Comparison of ENCODE assay signal across 1 cellular context in genomic region chr6:168129292-168130167, GRCh38.
TF ChIP-seq lines count a peak whose summit lies in the region.

No MANE protein-coding gene starts in this region.

TF ChIP-seq in H1, 55 proteins besides CTCF, POLR2A, EP300 and RAD21:
- TF ChIP-seq CTBP2 (IDR thresholded peaks at IDR 0.05; ENCODE audit: borderline replicate concordance, insufficient read depth, insufficient read length, low read length) (no peak), KDM4A (IDR thresholded peaks at IDR 0.05; ENCODE audit: low read depth, low read length, severe bottlenecking) (no peak), E2F6 (IDR thresholded peaks at IDR 0.05) (no peak), ATF2 (IDR thresholded peaks at IDR 0.05; ENCODE audit: low read length) (no peak), ATF3 (IDR thresholded peaks at IDR 0.05; ENCODE audit: insufficient read depth, low read depth, low read length) (no peak), CHD2 (IDR thresholded peaks at IDR 0.05; ENCODE audit: low read length) (no peak), ZNF274 (IDR thresholded peaks at IDR 0.05; ENCODE audit: borderline replicate concordance, extremely low read depth, low read length) (no peak), MAFK (IDR thresholded peaks at IDR 0.05; ENCODE audit: low read depth, low read length) (no peak), RBBP5 (IDR thresholded peaks at IDR 0.05; ENCODE audit: borderline replicate concordance, low read depth, low read length) (no peak), JUND (IDR thresholded peaks at IDR 0.05; ENCODE audit: low read length) (no peak), POU5F1 (IDR thresholded peaks at IDR 0.05; ENCODE audit: low read depth, low read length) (no peak)
